ENCODE assay signal across 26 cellular contexts in genomic region chr10:89100680-89101079, GRCh38.
DNase-seq lines count a peak whose midpoint lies in the region; ATAC-seq and TF ChIP-seq lines count a peak whose summit lies in the region.
"Had no signal": no experiment of that assay in that cellular context is flagged by ENCODE, and none has a peak within 500 bp of the region (broad histone marks: within the 10 kb centered on the region; RNA-seq: fewer than 3 reads in every experiment).

No MANE protein-coding gene starts in this region.

- H3K4me3 ChIP-seq in astrocyte of the cerebellum (ENCODE audit: low read depth, low read length) (no peak overlapping the region), fibroblast of pulmonary artery (replicated peaks; ENCODE audit: low read depth, low read length) (no peak overlapping the region), mesenchymal stem cell (ENCODE audit: insufficient read depth in 1 of 2, low read depth in 1 of 2, low read length in 2 of 2) (no peak overlapping the region)
- H3K4me3 ChIP-seq: GM12878, GM23338, thyroid gland had no signal

- no peaks in the 10 kb centered on the region for H3K9me3 ChIP-seq in mesenchymal stem cell (ENCODE audit: control insufficient read depth, low read length)
- H3K9me3 ChIP-seq: thyroid gland had no signal

- no peaks in the 10 kb centered on the region for H3K79me1 ChIP-seq in mesenchymal stem cell (replicated peaks; ENCODE audit: low read length, poor library complexity, severe bottlenecking)

- no peak for ATAC-seq in HG02852 (IDR thresholded peaks at IDR 0.05; ENCODE audit: unreplicated experiment)
- ATAC-seq: GM12878, GM23338, left colon had no signal

- H4K8ac ChIP-seq in mesenchymal stem cell (ENCODE audit: low read length) = no peak overlapping the region

- H3K14ac ChIP-seq in mesenchymal stem cell (ENCODE audit: low read length in 2 of 2) = no peak overlapping the region

- H3K4ac ChIP-seq in mesenchymal stem cell (ENCODE audit: low read depth in 1 of 2, low read length in 2 of 2) = no peak overlapping the region

- H3K4me1 ChIP-seq in mesenchymal stem cell (ENCODE audit: control insufficient read depth, insufficient read depth, low read depth, low read length) = no peaks in the 10 kb centered on the region
- H3K4me1 ChIP-seq: thyroid gland had no signal

- no peak overlapping the region for H3K18ac ChIP-seq in mesenchymal stem cell (ENCODE audit: low read depth in 1 of 2, low read length in 2 of 2)

- no peak overlapping the region for H2BK120ac ChIP-seq in mesenchymal stem cell (ENCODE audit: low read depth, low read length)

- 59% methylated on average over 3 of the region's 4 CpGs for WGBS in mesenchymal stem cell

- TF ChIP-seq CTCF in astrocyte of the cerebellum (IDR thresholded peaks at IDR 0.05; ENCODE audit: low read depth, low read length, missing control alignments) (no peak), fibroblast of pulmonary artery (IDR thresholded peaks at IDR 0.05; ENCODE audit: low read length, missing control alignments) (no peak)

- no peaks in the 10 kb centered on the region for H3K27me3 ChIP-seq in mesenchymal stem cell (ENCODE audit: control insufficient read depth in 1 of 2, insufficient read depth in 1 of 2, low read length in 2 of 2)
- H3K27me3 ChIP-seq: thyroid gland had no signal

- no peak overlapping the region for H3K27ac ChIP-seq in mesenchymal stem cell (ENCODE audit: low read length, poor library complexity, severe bottlenecking)
- H3K27ac ChIP-seq: RWPE1, thyroid gland had no signal

- no peak overlapping the region for H2BK15ac ChIP-seq in mesenchymal stem cell (ENCODE audit: low read depth, poor library complexity, severe bottlenecking)

- in situ Hi-C loops in astrocyte of the cerebellum (cut with HindIII; ENCODE audit: low sequenced_read_pairs) = no loop called here

- no peak overlapping the region for H2BK12ac ChIP-seq in mesenchymal stem cell (ENCODE audit: low read length in 2 of 2)

- H3K9ac ChIP-seq in mesenchymal stem cell (ENCODE audit: low read length) = peak overlapping the region; percentile 41

- DNase-seq in EH (ENCODE audit: low read depth) (peak; percentile 38), astrocyte of the cerebellum (ENCODE audit: low read depth) (peak; percentile 66), fibroblast of pulmonary artery (ENCODE audit: low read depth) (peak; percentile 50), mesenchymal stem cell (peak; percentile 49), AML-193 (lab: John Stamatoyannopoulos, UW) (no peak), GM03348 (ENCODE audit: low spot score) (no peak), NCI-H345 (lab: John Stamatoyannopoulos, UW) (no peak)
- DNase-seq: activated CD4-positive, alpha-beta T cell treated with anti-CD3 and anti-CD28 coated beads for 1 hour; activated CD8-positive, alpha-beta memory T cell treated with anti-CD3 and anti-CD28 coated beads for 24 hours; activated naive CD4-positive, alpha-beta T cell treated with anti-CD3 and anti-CD28 coated beads, Interleukin-2, amount 50 U/mL, for 16 hours; activated T-cell treated with anti-CD3 and anti-CD28 coated beads, Interleukin-2, amount 50 U/mL, for 48 hours; aorta; CD4-positive, CD25-positive, alpha-beta regulatory T cell; DMS153; Kasumi-1; left colon; NCI-H1092 treated with DMSO at 0.1 percent for 48 hours; NCI-H2081 treated with DMSO at 0.1 percent for 48 hours; NCI-H510A; small intestine; stimulated activated naive CD4-positive, alpha-beta T cell; thyroid gland had no signal

- no peak overlapping the region for H2AK5ac ChIP-seq in mesenchymal stem cell (ENCODE audit: low read length, severe bottlenecking)

- H3K4me2 ChIP-seq in mesenchymal stem cell (ENCODE audit: low read length, poor library complexity, severe bottlenecking) = no peak overlapping the region
- H3K4me2 ChIP-seq: GM23338 had no signal

- H2AFZ ChIP-seq in mesenchymal stem cell (ENCODE audit: low read depth, low read length) = no peak overlapping the region
- H2AFZ ChIP-seq: GM23338 had no signal

- H3K36me3 ChIP-seq in mesenchymal stem cell (ENCODE audit: control insufficient read depth in 1 of 2, insufficient read depth in 2 of 2, low read depth in 1 of 2, low read length in 2 of 2) = no peaks in the 10 kb centered on the region
- H3K36me3 ChIP-seq: thyroid gland had no signal

- no peak overlapping the region for H4K91ac ChIP-seq in mesenchymal stem cell (ENCODE audit: low read length)

- H3K23ac ChIP-seq in mesenchymal stem cell (ENCODE audit: low read length in 2 of 2) = no peak overlapping the region

- H2BK5ac ChIP-seq in mesenchymal stem cell (ENCODE audit: low read depth, low read length, poor library complexity, severe bottlenecking) = no peak overlapping the region

Comparison
In these comparisons a context has a peak if more than half of its experiments do, and no peak if none do; other contexts are left out.
1. DNase-seq: peak in EH (single experiment), astrocyte of the cerebellum (single experiment), fibroblast of pulmonary artery (single experiment) and mesenchymal stem cell (single experiment); none in AML-193 (0 of 2), GM03348 (single experiment) and NCI-H345 (single experiment).